7 cellular contexts compared by ENCODE assay signal in the genomic region with DNA sequence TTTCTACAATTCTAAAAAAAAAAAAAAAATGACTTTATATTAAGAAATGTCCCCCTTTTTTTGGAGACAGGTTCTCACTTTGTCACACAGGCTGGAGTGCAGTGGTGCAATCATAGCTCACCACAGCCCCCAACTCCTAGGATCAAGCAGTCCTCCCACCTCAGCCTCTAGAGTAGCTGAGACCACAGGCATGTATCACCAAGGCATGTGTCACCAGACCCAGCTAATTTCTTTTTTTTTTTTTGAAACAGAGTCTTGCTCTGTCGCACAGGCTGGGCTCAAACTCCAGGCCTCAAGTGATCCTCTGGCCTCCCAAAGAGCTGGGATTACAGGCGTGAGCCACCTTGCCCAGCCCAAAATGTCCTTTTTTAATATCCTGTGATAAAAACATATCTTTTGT. TPM values are rescaled to one million over a fixed set of nuclear protein-coding genes. Genes with fewer than 3 reads are reported as not detected.
"Had no signal": no experiment of that assay in that cellular context is flagged by ENCODE, and none has a peak within 500 bp of the region (broad histone marks: within the 10 kb centered on the region; RNA-seq: fewer than 3 reads in every experiment).

No MANE protein-coding gene starts in this region.

RNA-seq across cellular contexts. Expression of gene OCM, which starts 43.6 kb away (rescaled TPM):
- total RNA-seq: GM23248, GM23338, H1, H4, H7, H9, HFFc6 had no signal

RNA-seq across cellular contexts. Expression of gene RSPH10B, which starts 46.3 kb away (rescaled TPM):
- total RNA-seq: GM23248, H4, H7 had no signal
